In the genomic region with DNA sequence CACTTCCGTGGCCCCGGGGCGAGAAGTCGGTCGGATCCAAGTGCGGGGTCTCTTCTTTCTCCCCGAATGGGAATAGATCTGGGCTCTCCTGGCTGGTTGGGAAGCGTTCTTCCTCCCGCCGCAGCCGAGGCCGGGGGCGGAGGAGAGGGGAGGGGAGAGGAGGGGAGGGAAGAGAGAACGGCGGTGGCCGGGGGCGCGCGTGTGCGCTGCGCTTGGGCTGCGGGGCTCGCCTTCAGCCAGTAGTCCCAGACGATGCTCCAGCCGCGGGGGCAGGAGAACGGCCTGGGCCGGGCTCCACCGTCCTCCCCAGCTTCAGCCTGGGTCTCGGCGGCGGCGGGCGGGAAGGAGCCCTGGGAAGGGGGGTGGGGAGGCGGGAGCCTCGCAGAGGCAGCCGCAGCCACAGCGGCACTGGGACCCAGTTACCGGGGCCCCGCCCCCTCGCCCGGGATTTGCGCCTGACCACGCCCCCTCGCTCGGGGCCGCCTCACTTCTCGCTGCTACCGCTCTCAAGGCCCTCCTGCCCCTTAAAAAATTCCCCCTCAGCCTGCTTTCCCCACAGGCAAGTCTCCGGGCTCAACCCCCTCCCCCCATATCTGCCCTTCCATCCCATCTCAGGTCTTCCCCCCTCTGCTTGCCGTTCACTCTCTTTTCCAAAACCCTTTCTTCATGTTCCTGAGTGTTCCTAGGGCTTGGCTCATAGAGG, we compare ENCODE assay signal across 8 cellular contexts. TPM values are rescaled to one million over a fixed set of nuclear protein-coding genes. Genes with fewer than 3 reads are reported as not detected.
DNase-seq lines count a peak whose midpoint lies in the region; ATAC-seq and TF ChIP-seq lines count a peak whose summit lies in the region.

FGD1 (minus strand) TSS at position 421 of the 703 bp plus-strand sequence. CDS start 802 bp downstream, outside the sequence.

- no peaks in the 10 kb centered on the region for H3K9me3 ChIP-seq in smooth muscle cell (replicated peaks; ENCODE audit: low read depth)

- H3K4me2 ChIP-seq in smooth muscle cell: peak within 1 kb of the TSS; percentile 86

- H2AFZ ChIP-seq in smooth muscle cell (ENCODE audit: low read depth): peak within 1 kb of the TSS; percentile 43

- H3K36me3 ChIP-seq in smooth muscle cell (ENCODE audit: low read depth): no peaks in the 10 kb centered on the region

- H3K9ac ChIP-seq in smooth muscle cell (ENCODE audit: low read depth): peak within 1 kb of the TSS; percentile 62

- H3K4me1 ChIP-seq in smooth muscle cell (ENCODE audit: low read depth): no peaks in the 10 kb centered on the region

- H3K4me3 ChIP-seq in smooth muscle cell: peak within 1 kb of the TSS; percentile 71

- H3K79me2 ChIP-seq in smooth muscle cell (ENCODE audit: low read depth): peaks cover 40% of the 10 kb centered on the region

- no peak for TF ChIP-seq CTCF in smooth muscle cell (IDR thresholded peaks at IDR 0.05; ENCODE audit: borderline replicate concordance, insufficient read depth, poor library complexity, severe bottlenecking)

- H3F3A ChIP-seq in smooth muscle cell (ENCODE audit: low read depth): no peaks in the 10 kb centered on the region

- no peaks in the 10 kb centered on the region for H3K27me3 ChIP-seq in smooth muscle cell (ENCODE audit: low read depth)

- peaks cover 4% of the 10 kb centered on the region for H4K20me1 ChIP-seq in smooth muscle cell (ENCODE audit: low read depth)

- DNase-seq in DMS53 (lab: John Stamatoyannopoulos, UW): peak; percentile 80
- peak; percentile 2 for DNase-seq in NCI-H1048 (lab: John Stamatoyannopoulos, UW)
- peak; percentile 60 for DNase-seq in T1000 (lab: John Stamatoyannopoulos, UW)
- DNase-seq in caudate nucleus (lab: John Stamatoyannopoulos, UW): peak in 47 of 61 donors; percentile 1 to 69 (median 31)
- DNase-seq in inferior parietal cortex (ENCODE audit: extremely low spot score): peak; percentile 6
- DNase-seq in smooth muscle cell (lab: John Stamatoyannopoulos, UW; ENCODE audit: unreplicated experiment): peak; percentile 25

- H3K27ac ChIP-seq in caudate nucleus (ENCODE audit: low read depth, low read length) (no peak within 1 kb of the TSS), smooth muscle cell (ENCODE audit: low read depth) (peak within 1 kb of the TSS; percentile 35)

- 34% methylated on average over 9 of the region's 51 CpGs for WGBS in smooth muscle cell (ENCODE audit: low lambda C conversion rate)

- ATAC-seq in HG03095 (IDR thresholded peaks at IDR 0.05; ENCODE audit: unreplicated experiment) (no peak), GM18867 (IDR thresholded peaks at IDR 0.05; ENCODE audit: unreplicated experiment) (no peak)

RNA-seq across cellular contexts. Expression of gene FGD1, which starts in this region (rescaled TPM):
- 7.8 and 10.8 TPM in 2 replicates for total RNA-seq in smooth muscle cell
- polyA plus RNA-seq in smooth muscle cell: 16.5 and 23.5 TPM in 2 replicates

Comparison
In these comparisons a context has a peak if more than half of its experiments do, and no peak if none do; other contexts are left out.
1. DNase-seq: peak in every context shown above with its lines; median percentile 80 in DMS53; 60 in T1000; 31 in caudate nucleus; 25 in smooth muscle cell; 6 in inferior parietal cortex; 2 in NCI-H1048.